16 cellular contexts compared by ENCODE assay signal in genomic region chr4:121674696-121675095, GRCh38.
"Had no signal": no experiment of that assay in that cellular context is flagged by ENCODE, and none has a peak within 500 bp of the region (broad histone marks: within the 10 kb centered on the region; RNA-seq: fewer than 3 reads in every experiment).

No MANE protein-coding gene starts in this region.

- H3K27me3 Mint-ChIP-seq: naive thymus-derived CD4-positive, alpha-beta T cell; type B pancreatic cell had no signal

- H3K9me3 ChIP-seq: colonic mucosa, neutrophil, suprapubic skin, thyroid gland had no signal

- ATAC-seq: naive thymus-derived CD4-positive, alpha-beta T cell; sciatic nerve had no signal

- H3K4me1 ChIP-seq: colonic mucosa, suprapubic skin, thyroid gland had no signal

- H3K4me3 Mint-ChIP-seq: naive thymus-derived CD4-positive, alpha-beta T cell; type B pancreatic cell had no signal

- H3K27ac Mint-ChIP-seq: type B pancreatic cell had no signal

- H3K9me3 Mint-ChIP-seq: naive thymus-derived CD4-positive, alpha-beta T cell; type B pancreatic cell had no signal

- H3K27ac ChIP-seq: colonic mucosa, neutrophil, suprapubic skin, thyroid gland had no signal

- H3K27me3 ChIP-seq: colonic mucosa, neutrophil, suprapubic skin, thyroid gland had no signal

- DNase-seq: colonic mucosa; dermis blood vessel endothelial cell; foreskin melanocyte; head of caudate nucleus; hypothalamus; kidney glomerular epithelial cell; naive thymus-derived CD4-positive, alpha-beta T cell; posterior cingulate gyrus; stimulated activated CD4-positive, alpha-beta T cell treated with anti-CD3 and anti-CD28 coated beads, Interleukin-2, amount 100 ng/mL, for 24 hours; stimulated activated CD4-positive, alpha-beta T cell treated with anti-CD3 and anti-CD28 coated beads, Interleukin-4, amount 100 ng/mL, for 4 hours; stimulated activated naive CD4-positive, alpha-beta T cell treated with Interleukin-2 at 50 U/mL for 16 hours; thyroid gland had no signal

- H3K4me3 ChIP-seq: colonic mucosa, suprapubic skin, thyroid gland had no signal
